Comparison of ENCODE assay signal across 8 cellular contexts in the genomic region with DNA sequence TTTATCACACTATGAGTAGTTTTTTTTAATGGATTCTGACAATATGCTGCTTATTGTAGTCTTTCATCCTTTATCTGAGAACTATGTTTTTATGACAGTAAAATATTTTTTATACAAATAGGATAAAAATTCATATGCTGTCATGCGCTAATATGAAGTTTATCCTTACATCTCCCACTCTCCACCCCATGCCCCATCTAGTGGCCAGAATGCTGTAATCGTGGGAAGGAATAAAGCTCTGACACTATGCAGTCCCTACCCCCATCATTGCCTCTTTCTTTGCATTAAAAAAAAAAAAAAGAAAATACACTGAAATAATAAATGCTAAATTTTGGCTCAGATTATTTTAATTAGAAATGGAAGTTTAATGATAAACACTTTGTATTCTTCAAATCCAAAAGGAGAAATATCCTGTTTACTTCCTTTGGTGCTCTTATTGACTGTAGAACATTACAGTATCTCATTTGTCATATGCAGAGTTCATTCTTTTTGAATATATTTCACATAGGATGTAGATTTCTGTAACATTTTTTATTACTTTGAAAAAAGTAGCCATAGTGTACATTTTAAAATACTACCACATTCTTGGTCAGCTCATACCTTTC.
DNase-seq lines count a peak whose midpoint lies in the region; ATAC-seq and TF ChIP-seq lines count a peak whose summit lies in the region.
"Had no signal": no experiment of that assay in that cellular context is flagged by ENCODE, and none has a peak within 500 bp of the region (broad histone marks: within the 10 kb centered on the region; RNA-seq: fewer than 3 reads in every experiment).

No MANE protein-coding gene starts in this region.

- no peaks in the 10 kb centered on the region for H3K4me1 ChIP-seq in OCI-LY7 (ENCODE audit: insufficient read depth, low read length, poor library complexity, severe bottlenecking)
- H3K4me1 ChIP-seq: thyroid gland had no signal

- H3K4me2 ChIP-seq in OCI-LY7 (ENCODE audit: low read length), result no peak overlapping the region

- H3K4me3 ChIP-seq in OCI-LY7 (ENCODE audit: low read depth, low read length, poor library complexity, severe bottlenecking) (no peak overlapping the region), fibroblast of villous mesenchyme (ENCODE audit: low read depth, low read length) (no peak overlapping the region)
- H3K4me3 ChIP-seq: thyroid gland had no signal

- intact Hi-C loops in OCI-LY7 (cut with micrococcal nuclease; ENCODE audit: unreplicated experiment), result no loop called here

- no TSS peak for BruUV-seq in OCI-LY7 (replicated peaks; lab: Mats Ljungman, UMichigan)

- no peak overlapping the region for H2AFZ ChIP-seq in OCI-LY7 (ENCODE audit: low read length)

- POLR2A ChIA-PET in OCI-LY7 (lab: Charles Lee), result no interaction called here

- no peaks in the 10 kb centered on the region for H3K79me2 ChIP-seq in OCI-LY7 (ENCODE audit: insufficient read depth, low read depth, low read length)

- peak; percentile 69 for TF ChIP-seq CTCF in OCI-LY7 (conservative IDR thresholded peaks at IDR 0.05; ENCODE audit: low read length)
- TF ChIP-seq CTCF in fibroblast of villous mesenchyme (IDR thresholded peaks at IDR 0.05; ENCODE audit: insufficient read depth, low read depth, low read length), result peak; percentile 74

- DNase-seq in OCI-LY7 (ENCODE audit: low spot score) (no peak), fibroblast of villous mesenchyme (ENCODE audit: low read depth) (peak; percentile 44), retina (peak; percentile 36)
- no peak for DNase-seq in stimulated activated CD8-positive, alpha-beta memory T cell treated with anti-CD3 and anti-CD28 coated beads, Interleukin-4, amount 100 ng/mL, for 48 hours
- DNase-seq in stimulated activated naive CD4-positive, alpha-beta T cell (lab: John Stamatoyannopoulos, UW), result no peak

- no peaks in the 10 kb centered on the region for H3K36me3 ChIP-seq in OCI-LY7 (ENCODE audit: insufficient read depth, low read length)
- H3K36me3 ChIP-seq: thyroid gland had no signal

- H3K27ac ChIP-seq in OCI-LY7 (ENCODE audit: low read depth, low read length, poor library complexity, severe bottlenecking), result no peak overlapping the region

- ATAC-seq in GM18502 (IDR thresholded peaks at IDR 0.05; ENCODE audit: poor library complexity, unreplicated experiment) (peak; percentile 48), HG03175 (IDR thresholded peaks at IDR 0.05; ENCODE audit: unreplicated experiment) (no peak)

- CTCF ChIA-PET in OCI-LY7 (lab: Charles Lee; ENCODE audit: unreplicated experiment), result no interaction called here

- no peaks in the 10 kb centered on the region for H4K20me1 ChIP-seq in OCI-LY7 (ENCODE audit: insufficient read depth, low read length)

- no peaks in the 10 kb centered on the region for H3K9me2 ChIP-seq in OCI-LY7 (ENCODE audit: insufficient read depth, low read length)

- H3K9me3 ChIP-seq in OCI-LY7 (ENCODE audit: low read length), result no peaks in the 10 kb centered on the region
- H3K9me3 ChIP-seq: thyroid gland had no signal

Comparison
In these comparisons a context has a peak if more than half of its experiments do, and no peak if none do; other contexts are left out.
1. DNase-seq: peak in fibroblast of villous mesenchyme (single experiment) and retina (single experiment); none in OCI-LY7 (single experiment), stimulated activated CD8-positive, alpha-beta memory T cell treated with anti-CD3 and anti-CD28 coated beads, Interleukin-4, amount 100 ng/mL, for 48 hours (single experiment) and stimulated activated naive CD4-positive, alpha-beta T cell (0 of 6).